Comparison of ENCODE assay signal across 1 cellular context in genomic region chr1:157138220-157139124, GRCh38.
A peak's percentile ranks its signal among the peaks of the same experiment; 100 is the strongest.
TF ChIP-seq lines count a peak whose summit lies in the region.

Gene ETV3 (minus strand): TSS chr1:157138395. CDS start chr1:157136352, 2,043 bp downstream.

TF ChIP-seq in HepG2, 621 proteins besides CTCF, POLR2A, EP300 and RAD21 (continued from another document and continues in another):
- TF ChIP-seq GPBP1L1 (CRISPR knock-in tag; IDR thresholded peaks at IDR 0.05), result no peak
- peak; percentile 70 for TF ChIP-seq POLR2AphosphoS5 (IDR thresholded peaks at IDR 0.05; ENCODE audit: low read depth, low read length)
- TF ChIP-seq DNMT1 (CRISPR knock-in tag; IDR thresholded peaks at IDR 0.05), result peak; percentile 92
- TF ChIP-seq ZNF556 (CRISPR knock-in tag; IDR thresholded peaks at IDR 0.05; ENCODE audit: borderline replicate concordance), result no peak; the same call in 1 of the 2 replicates
- TF ChIP-seq REL (CRISPR knock-in tag; conservative IDR thresholded peaks at IDR 0.05), result peak; percentile 88; the same call in 1 of the 2 replicates
- TF ChIP-seq TP53 (CRISPR knock-in tag; conservative IDR thresholded peaks at IDR 0.05), result no peak
- TF ChIP-seq, protein P1, sequence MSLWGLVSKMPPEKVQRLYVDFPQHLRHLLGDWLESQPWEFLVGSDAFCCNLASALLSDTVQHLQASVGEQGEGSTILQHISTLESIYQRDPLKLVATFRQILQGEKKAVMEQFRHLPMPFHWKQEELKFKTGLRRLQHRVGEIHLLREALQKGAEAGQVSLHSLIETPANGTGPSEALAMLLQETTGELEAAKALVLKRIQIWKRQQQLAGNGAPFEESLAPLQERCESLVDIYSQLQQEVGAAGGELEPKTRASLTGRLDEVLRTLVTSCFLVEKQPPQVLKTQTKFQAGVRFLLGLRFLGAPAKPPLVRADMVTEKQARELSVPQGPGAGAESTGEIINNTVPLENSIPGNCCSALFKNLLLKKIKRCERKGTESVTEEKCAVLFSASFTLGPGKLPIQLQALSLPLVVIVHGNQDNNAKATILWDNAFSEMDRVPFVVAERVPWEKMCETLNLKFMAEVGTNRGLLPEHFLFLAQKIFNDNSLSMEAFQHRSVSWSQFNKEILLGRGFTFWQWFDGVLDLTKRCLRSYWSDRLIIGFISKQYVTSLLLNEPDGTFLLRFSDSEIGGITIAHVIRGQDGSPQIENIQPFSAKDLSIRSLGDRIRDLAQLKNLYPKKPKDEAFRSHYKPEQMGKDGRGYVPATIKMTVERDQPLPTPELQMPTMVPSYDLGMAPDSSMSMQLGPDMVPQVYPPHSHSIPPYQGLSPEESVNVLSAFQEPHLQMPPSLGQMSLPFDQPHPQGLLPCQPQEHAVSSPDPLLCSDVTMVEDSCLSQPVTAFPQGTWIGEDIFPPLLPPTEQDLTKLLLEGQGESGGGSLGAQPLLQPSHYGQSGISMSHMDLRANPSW (CRISPR knock-in tag; IDR thresholded peaks at IDR 0.05; ENCODE audit: borderline replicate concordance), result no peak
- TF ChIP-seq MTF2 (CRISPR knock-in tag; IDR thresholded peaks at IDR 0.05; ENCODE audit: borderline replicate concordance), result no peak; the same call in 1 of the 2 replicates
- peak; percentile 86; the same call in 1 of the 2 replicates for TF ChIP-seq MYC (CRISPR knock-in tag; IDR thresholded peaks at IDR 0.05; ENCODE audit: borderline replicate concordance)
- no peak for TF ChIP-seq RBAK (CRISPR knock-in tag; IDR thresholded peaks at IDR 0.05)
- TF ChIP-seq BHLHE40 (IDR thresholded peaks at IDR 0.05; ENCODE audit: low read length), result peak; percentile 50; the same call in 1 of the 2 replicates
- TF ChIP-seq ARHGAP35 (CRISPR knock-in tag; IDR thresholded peaks at IDR 0.05; ENCODE audit: borderline replicate concordance), result peak; percentile 90
- peak; percentile 95 for TF ChIP-seq ZBTB7A (CRISPR knock-in tag; IDR thresholded peaks at IDR 0.05)
- TF ChIP-seq MIXL1 (CRISPR knock-in tag; IDR thresholded peaks at IDR 0.05), result no peak
- TF ChIP-seq ZSCAN25 (CRISPR knock-in tag; IDR thresholded peaks at IDR 0.05), result peak; percentile 91
- TF ChIP-seq ZNF337 (CRISPR knock-in tag; IDR thresholded peaks at IDR 0.05; ENCODE audit: borderline replicate concordance, low read depth), result no peak
- TF ChIP-seq, protein P2, sequence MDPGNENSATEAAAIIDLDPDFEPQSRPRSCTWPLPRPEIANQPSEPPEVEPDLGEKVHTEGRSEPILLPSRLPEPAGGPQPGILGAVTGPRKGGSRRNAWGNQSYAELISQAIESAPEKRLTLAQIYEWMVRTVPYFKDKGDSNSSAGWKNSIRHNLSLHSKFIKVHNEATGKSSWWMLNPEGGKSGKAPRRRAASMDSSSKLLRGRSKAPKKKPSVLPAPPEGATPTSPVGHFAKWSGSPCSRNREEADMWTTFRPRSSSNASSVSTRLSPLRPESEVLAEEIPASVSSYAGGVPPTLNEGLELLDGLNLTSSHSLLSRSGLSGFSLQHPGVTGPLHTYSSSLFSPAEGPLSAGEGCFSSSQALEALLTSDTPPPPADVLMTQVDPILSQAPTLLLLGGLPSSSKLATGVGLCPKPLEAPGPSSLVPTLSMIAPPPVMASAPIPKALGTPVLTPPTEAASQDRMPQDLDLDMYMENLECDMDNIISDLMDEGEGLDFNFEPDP (CRISPR knock-in tag; conservative IDR thresholded peaks at IDR 0.05), result 0 out of 2 replicates have a peak, but pooled peaks have one; percentile 85
- TF ChIP-seq U2AF1 (optimal IDR thresholded peaks at IDR 0.05; ENCODE audit: low read depth, low read length), result no peak
- no peak for TF ChIP-seq ZNF207 (IDR thresholded peaks at IDR 0.05; ENCODE audit: borderline replicate concordance)
- TF ChIP-seq ZNF761 (CRISPR knock-in tag; conservative IDR thresholded peaks at IDR 0.05), result 0 out of 2 replicates have a peak, but pooled peaks have one; percentile 39
- TF ChIP-seq RBFOX2 (IDR thresholded peaks at IDR 0.05; ENCODE audit: low read depth, low read length), result peak; percentile 98
- TF ChIP-seq ZNF414 (CRISPR knock-in tag; IDR thresholded peaks at IDR 0.05), result peak; percentile 17; the same call in 1 of the 2 replicates
- TF ChIP-seq XRCC5 (optimal IDR thresholded peaks at IDR 0.05; ENCODE audit: low read length), result peak; percentile 70
- peak; percentile 87 for TF ChIP-seq ZSCAN21 (CRISPR knock-in tag; IDR thresholded peaks at IDR 0.05; ENCODE audit: borderline replicate concordance)
- no peak for TF ChIP-seq ZNF24 (IDR thresholded peaks at IDR 0.05)
- TF ChIP-seq, protein P3, sequence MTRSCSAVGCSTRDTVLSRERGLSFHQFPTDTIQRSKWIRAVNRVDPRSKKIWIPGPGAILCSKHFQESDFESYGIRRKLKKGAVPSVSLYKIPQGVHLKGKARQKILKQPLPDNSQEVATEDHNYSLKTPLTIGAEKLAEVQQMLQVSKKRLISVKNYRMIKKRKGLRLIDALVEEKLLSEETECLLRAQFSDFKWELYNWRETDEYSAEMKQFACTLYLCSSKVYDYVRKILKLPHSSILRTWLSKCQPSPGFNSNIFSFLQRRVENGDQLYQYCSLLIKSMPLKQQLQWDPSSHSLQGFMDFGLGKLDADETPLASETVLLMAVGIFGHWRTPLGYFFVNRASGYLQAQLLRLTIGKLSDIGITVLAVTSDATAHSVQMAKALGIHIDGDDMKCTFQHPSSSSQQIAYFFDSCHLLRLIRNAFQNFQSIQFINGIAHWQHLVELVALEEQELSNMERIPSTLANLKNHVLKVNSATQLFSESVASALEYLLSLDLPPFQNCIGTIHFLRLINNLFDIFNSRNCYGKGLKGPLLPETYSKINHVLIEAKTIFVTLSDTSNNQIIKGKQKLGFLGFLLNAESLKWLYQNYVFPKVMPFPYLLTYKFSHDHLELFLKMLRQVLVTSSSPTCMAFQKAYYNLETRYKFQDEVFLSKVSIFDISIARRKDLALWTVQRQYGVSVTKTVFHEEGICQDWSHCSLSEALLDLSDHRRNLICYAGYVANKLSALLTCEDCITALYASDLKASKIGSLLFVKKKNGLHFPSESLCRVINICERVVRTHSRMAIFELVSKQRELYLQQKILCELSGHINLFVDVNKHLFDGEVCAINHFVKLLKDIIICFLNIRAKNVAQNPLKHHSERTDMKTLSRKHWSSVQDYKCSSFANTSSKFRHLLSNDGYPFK (CRISPR knock-in tag; IDR thresholded peaks at IDR 0.05; ENCODE audit: borderline replicate concordance), result peak; percentile 57; the same call in 1 of the 2 replicates
- peak; percentile 36; the same call in 1 of the 2 replicates for TF ChIP-seq ZNF670 (CRISPR knock-in tag; IDR thresholded peaks at IDR 0.05; ENCODE audit: borderline replicate concordance)
- TF ChIP-seq, protein P4, sequence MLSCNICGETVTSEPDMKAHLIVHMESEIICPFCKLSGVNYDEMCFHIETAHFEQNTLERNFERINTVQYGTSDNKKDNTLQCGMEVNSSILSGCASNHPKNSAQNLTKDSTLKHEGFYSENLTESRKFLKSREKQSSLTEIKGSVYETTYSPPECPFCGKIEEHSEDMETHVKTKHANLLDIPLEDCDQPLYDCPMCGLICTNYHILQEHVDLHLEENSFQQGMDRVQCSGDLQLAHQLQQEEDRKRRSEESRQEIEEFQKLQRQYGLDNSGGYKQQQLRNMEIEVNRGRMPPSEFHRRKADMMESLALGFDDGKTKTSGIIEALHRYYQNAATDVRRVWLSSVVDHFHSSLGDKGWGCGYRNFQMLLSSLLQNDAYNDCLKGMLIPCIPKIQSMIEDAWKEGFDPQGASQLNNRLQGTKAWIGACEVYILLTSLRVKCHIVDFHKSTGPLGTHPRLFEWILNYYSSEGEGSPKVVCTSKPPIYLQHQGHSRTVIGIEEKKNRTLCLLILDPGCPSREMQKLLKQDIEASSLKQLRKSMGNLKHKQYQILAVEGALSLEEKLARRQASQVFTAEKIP (CRISPR knock-in tag; IDR thresholded peaks at IDR 0.05; ENCODE audit: borderline replicate concordance), result no peak
- TF ChIP-seq ZSCAN9 (CRISPR knock-in tag; IDR thresholded peaks at IDR 0.05; ENCODE audit: borderline replicate concordance), result no peak; the same call in 1 of the 2 replicates
- TF ChIP-seq CEBPB (IDR thresholded peaks at IDR 0.05; ENCODE audit: borderline replicate concordance, low read depth, low read length), result no peak
- TF ChIP-seq ZNF883 (CRISPR knock-in tag; IDR thresholded peaks at IDR 0.05; ENCODE audit: not compliant biosample characterization), result peak; percentile 25
- peak; percentile 91 for TF ChIP-seq FOXC1 (CRISPR knock-in tag; IDR thresholded peaks at IDR 0.05; ENCODE audit: borderline replicate concordance)
- TF ChIP-seq, protein P5, sequence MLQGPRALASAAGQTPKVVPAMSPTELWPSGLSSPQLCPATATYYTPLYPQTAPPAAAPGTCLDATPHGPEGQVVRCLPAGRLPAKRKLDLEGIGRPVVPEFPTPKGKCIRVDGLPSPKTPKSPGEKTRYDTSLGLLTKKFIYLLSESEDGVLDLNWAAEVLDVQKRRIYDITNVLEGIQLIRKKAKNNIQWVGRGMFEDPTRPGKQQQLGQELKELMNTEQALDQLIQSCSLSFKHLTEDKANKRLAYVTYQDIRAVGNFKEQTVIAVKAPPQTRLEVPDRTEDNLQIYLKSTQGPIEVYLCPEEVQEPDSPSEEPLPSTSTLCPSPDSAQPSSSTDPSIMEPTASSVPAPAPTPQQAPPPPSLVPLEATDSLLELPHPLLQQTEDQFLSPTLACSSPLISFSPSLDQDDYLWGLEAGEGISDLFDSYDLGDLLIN (CRISPR knock-in tag; IDR thresholded peaks at IDR 0.05; ENCODE audit: borderline replicate concordance), result no peak
- TF ChIP-seq NFKBIZ (CRISPR knock-in tag; IDR thresholded peaks at IDR 0.05), result no peak
- TF ChIP-seq SMARCE1 (IDR thresholded peaks at IDR 0.05; ENCODE audit: borderline replicate concordance), result no peak
- TF ChIP-seq ZFP36L1 (CRISPR knock-in tag; IDR thresholded peaks at IDR 0.05), result no peak; the same call in 1 of the 2 replicates
- no peak for TF ChIP-seq NFE2 (CRISPR knock-in tag; IDR thresholded peaks at IDR 0.05)
- no peak for TF ChIP-seq TSC22D2 (CRISPR knock-in tag; IDR thresholded peaks at IDR 0.05; ENCODE audit: borderline replicate concordance)
- peak; percentile 79 for TF ChIP-seq ZNF501 (CRISPR knock-in tag; IDR thresholded peaks at IDR 0.05)
- peak; percentile 88 for TF ChIP-seq ZMAT3 (CRISPR knock-in tag; conservative IDR thresholded peaks at IDR 0.05)
- no peak; the same call in 1 of the 2 replicates for TF ChIP-seq MED13 (CRISPR knock-in tag; IDR thresholded peaks at IDR 0.05)
- TF ChIP-seq PHF20 (CRISPR knock-in tag; IDR thresholded peaks at IDR 0.05), result peak; percentile 69
- TF ChIP-seq, protein P6, sequence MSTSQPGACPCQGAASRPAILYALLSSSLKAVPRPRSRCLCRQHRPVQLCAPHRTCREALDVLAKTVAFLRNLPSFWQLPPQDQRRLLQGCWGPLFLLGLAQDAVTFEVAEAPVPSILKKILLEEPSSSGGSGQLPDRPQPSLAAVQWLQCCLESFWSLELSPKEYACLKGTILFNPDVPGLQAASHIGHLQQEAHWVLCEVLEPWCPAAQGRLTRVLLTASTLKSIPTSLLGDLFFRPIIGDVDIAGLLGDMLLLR (CRISPR knock-in tag; IDR thresholded peaks at IDR 0.05), result peak; percentile 84
- peak; percentile 62; the same call in 1 of the 2 replicates for TF ChIP-seq ZNF281 (CRISPR knock-in tag; IDR thresholded peaks at IDR 0.05; ENCODE audit: borderline replicate concordance)
- TF ChIP-seq PHF21A (CRISPR knock-in tag; IDR thresholded peaks at IDR 0.05), result peak; percentile 78
- TF ChIP-seq MTERF4 (CRISPR knock-in tag; IDR thresholded peaks at IDR 0.05), result peak; percentile 83; the same call in 1 of the 2 replicates
- 0 out of 2 replicates have a peak, but pooled peaks have one; percentile 43 for TF ChIP-seq ZNF124 (CRISPR knock-in tag; IDR thresholded peaks at IDR 0.05)
- TF ChIP-seq ZNF563 (CRISPR knock-in tag; IDR thresholded peaks at IDR 0.05), result peak; percentile 89
- 0 out of 2 replicates have a peak, but pooled peaks have one; percentile 34 for TF ChIP-seq RXRB (CRISPR knock-in tag; IDR thresholded peaks at IDR 0.05; ENCODE audit: borderline replicate concordance)
